Comparison of ENCODE assay signal across 29 cellular contexts in genomic region chr7:134478707-134479106, GRCh38. TPM values are rescaled to one million over a fixed set of nuclear protein-coding genes. Genes with fewer than 3 reads are reported as not detected.
DNase-seq lines count a peak whose midpoint lies in the region; ATAC-seq and TF ChIP-seq lines count a peak whose summit lies in the region.
"Had no signal": no experiment of that assay in that cellular context is flagged by ENCODE, and none has a peak within 500 bp of the region (broad histone marks: within the 10 kb centered on the region; RNA-seq: fewer than 3 reads in every experiment).

No MANE protein-coding gene starts in this region.

- H3K4me1 ChIP-seq in SK-N-SH (ENCODE audit: control insufficient read depth in 1 of 2, insufficient read depth in 2 of 2, low read depth in 1 of 2, low read length in 1 of 2) (peaks cover 0 to 7% of the 10 kb centered on the region in 2 experiments; a peak in 2 of 4 replicates), RWPE2 (ENCODE audit: insufficient read depth, poor library complexity, severe bottlenecking) (peaks cover 23% of the 10 kb centered on the region), thoracic aorta (ENCODE audit: control insufficient read depth in 1 of 2, low read depth in 2 of 2) (peaks cover 6 to 11% of the 10 kb centered on the region in 2 donors), SJCRH30 (peaks cover 13% of the 10 kb centered on the region), mesendoderm (ENCODE audit: control insufficient read depth, low read depth, low read length) (no peaks in the 10 kb centered on the region)

- H2BK5ac ChIP-seq in mesendoderm (ENCODE audit: low read length) = no peak overlapping the region

- TF ChIP-seq RAD21 in SK-N-SH (IDR thresholded peaks at IDR 0.05; ENCODE audit: low read length) = no peak; the same call in 1 of the 2 replicates

- ATAC-seq in SK-N-SH treated with all-trans-retinoic acid at 6 μM for 48 hours = no peak
- ATAC-seq in RWPE2 (ENCODE audit: low read depth) = no peak
- ATAC-seq in thoracic aorta (ENCODE audit: insufficient number of reproducible peaks, low FRiP score, low read depth) = peak; percentile 11
- ATAC-seq: activated CD4-positive, alpha-beta T cell treated with anti-CD3 and anti-CD28 coated beads for 36 hours; esophagus mucosa; psoas muscle; stimulated activated effector memory CD8-positive, alpha-beta T cell treated with anti-CD3 and anti-CD28 coated beads, Interleukin-12 subunit alpha, Interleukin-12 subunit beta, amount 100 ng/mL, for 72 hours had no signal

- H3K4ac ChIP-seq in mesendoderm (ENCODE audit: low read depth, low read length) = no peak overlapping the region

- no peak overlapping the region for H2BK120ac ChIP-seq in mesendoderm (ENCODE audit: low read depth, low read length)

- TF ChIP-seq EP300 in SK-N-SH (IDR thresholded peaks at IDR 0.05; ENCODE audit: borderline replicate concordance in 1 of 2, low read depth in 1 of 2, low read length in 1 of 2) = no peak

- no peak overlapping the region for H4K5ac ChIP-seq in mesendoderm (ENCODE audit: low read length)

- no peak overlapping the region for H3K9ac ChIP-seq in SK-N-SH
- no peak overlapping the region for H3K9ac ChIP-seq in mesendoderm (ENCODE audit: low read length)

- H3K79me2 ChIP-seq in SK-N-SH (ENCODE audit: insufficient read depth) (no peaks in the 10 kb centered on the region), mesendoderm (ENCODE audit: control insufficient read depth, insufficient read depth, low read length) (no peaks in the 10 kb centered on the region)

- H4K8ac ChIP-seq in mesendoderm (ENCODE audit: low read depth, low read length) = no peak overlapping the region

- no peaks in the 10 kb centered on the region for H3K79me1 ChIP-seq in mesendoderm (ENCODE audit: low read length)

- H3K18ac ChIP-seq in mesendoderm (ENCODE audit: low read length) = no peak overlapping the region

- H3K27me3 ChIP-seq in SK-N-SH (ENCODE audit: insufficient read depth) = no peaks in the 10 kb centered on the region
- H3K27me3 ChIP-seq in RWPE2 (ENCODE audit: insufficient read depth, poor library complexity, severe bottlenecking) = no peaks in the 10 kb centered on the region
- no peaks in the 10 kb centered on the region for H3K27me3 ChIP-seq in thoracic aorta (replicated peaks; ENCODE audit: insufficient read depth)
- H3K27me3 ChIP-seq in SJCRH30 = no peaks in the 10 kb centered on the region
- no peaks in the 10 kb centered on the region for H3K27me3 ChIP-seq in mesendoderm (ENCODE audit: insufficient read depth, low read length, poor library complexity)
- H3K27me3 ChIP-seq: SJSA1, tibial artery had no signal

- H3K9me2 ChIP-seq in SK-N-SH = no peaks in the 10 kb centered on the region

- H3K4me3 ChIP-seq in SK-N-SH (ENCODE audit: low read depth in 2 of 2, low read length in 1 of 2) (no peak overlapping the region), RWPE2 (ENCODE audit: severe bottlenecking) (no peak overlapping the region), thoracic aorta (no peak overlapping the region), SJCRH30 (no peak overlapping the region), mesendoderm (ENCODE audit: low read length) (no peak overlapping the region)
- H3K4me3 ChIP-seq: psoas muscle, SJSA1, tibial artery had no signal

- DNase-seq in SK-N-SH (no peak), RWPE2 (ENCODE audit: low spot score) (no peak), fibroblast of gingiva (ENCODE audit: low read depth) (peak; percentile 17), thoracic aorta (ENCODE audit: low spot score) (no peak), SJCRH30 (no peak), mesendoderm (no peak)
- DNase-seq in activated CD8-positive, alpha-beta memory T cell treated with anti-CD3 and anti-CD28 coated beads, Interleukin-2, amount 50 U/mL, for 4 hours = no peak
- DNase-seq: activated CD4-positive, alpha-beta T cell treated with anti-CD3 and anti-CD28 coated beads for 36 hours; activated CD8-positive, alpha-beta memory T cell treated with anti-CD3 and anti-CD28 coated beads, Interleukin-2, amount 50 U/mL, for 48 hours; activated naive CD4-positive, alpha-beta T cell; aorta; CD4-positive, alpha-beta T cell; cortex of kidney; DMS53; islet precursor cell; Kasumi-1; NCI-H1694; NCI-H446 treated with DMSO at 0.1 percent for 48 hours; psoas muscle; stimulated activated CD4-positive, alpha-beta T cell treated with anti-CD3 and anti-CD28 coated beads, Interleukin-12 subunit alpha, Interleukin-12 subunit beta, amount 100 ng/mL, for 4 hours; T1000; tibial artery had no signal

- TF ChIP-seq CTCF in SK-N-SH (IDR thresholded peaks at IDR 0.05) (peak; percentile 27; the same call in 1 of the 2 replicates), RWPE2 (IDR thresholded peaks at IDR 0.05; ENCODE audit: poor library complexity, severe bottlenecking) (peak; percentile 31), thoracic aorta (IDR thresholded peaks at IDR 0.05) (no peak)

- H4K20me1 ChIP-seq in SK-N-SH (ENCODE audit: insufficient read depth) = no peaks in the 10 kb centered on the region

- peaks cover 5% of the 10 kb centered on the region for H3F3A ChIP-seq in SK-N-SH (replicated peaks; ENCODE audit: insufficient read depth)

- H3K9me3 ChIP-seq in SK-N-SH (no peaks in the 10 kb centered on the region), RWPE2 (ENCODE audit: severe bottlenecking) (no peaks in the 10 kb centered on the region), thoracic aorta (no peaks in the 10 kb centered on the region), SJCRH30 (replicated peaks) (0 out of 2 replicates have a peak, but pooled peaks cover 3% of the 10 kb centered on the region)
- H3K9me3 ChIP-seq: psoas muscle, SJSA1, tibial artery had no signal

- no peak overlapping the region for H2AFZ ChIP-seq in SK-N-SH (ENCODE audit: low read depth)

- H3K56ac ChIP-seq in mesendoderm (ENCODE audit: low read length) = no peak overlapping the region

- H3K36me3 ChIP-seq in SK-N-SH (replicated peaks in 1 of 2; ENCODE audit: control insufficient read depth in 1 of 2, insufficient read depth in 2 of 2, low read length in 1 of 2) = no peaks in the 10 kb centered on the region
- H3K36me3 ChIP-seq in RWPE2 (ENCODE audit: low read depth) = no peaks in the 10 kb centered on the region
- no peaks in the 10 kb centered on the region for H3K36me3 ChIP-seq in thoracic aorta
- H3K36me3 ChIP-seq in SJCRH30 = no peaks in the 10 kb centered on the region
- no peaks in the 10 kb centered on the region for H3K36me3 ChIP-seq in mesendoderm (ENCODE audit: control insufficient read depth, insufficient read depth, low read length)
- H3K36me3 ChIP-seq: SJSA1, tibial artery had no signal

- H2AK5ac ChIP-seq in mesendoderm (ENCODE audit: low read length) = no peak overlapping the region

- H3K4me2 ChIP-seq in SK-N-SH (no peak overlapping the region), mesendoderm (ENCODE audit: low read length) (no peak overlapping the region)

- CTCF ChIA-PET in SK-N-SH (lab: Yijun Ruan, JAX) = interaction anchor here (0.9 to 8.4 kb wide), 7 partner anchors 9 to 69 kb away, joined by 3 to 50 read pairs (median 7); partner anchors contain the start of gene AKR1B1

- no peak overlapping the region for H3K23ac ChIP-seq in mesendoderm (ENCODE audit: low read length)

- no peak overlapping the region for H2BK15ac ChIP-seq in mesendoderm (replicated peaks; ENCODE audit: low read depth)

- H3K27ac ChIP-seq in SK-N-SH (ENCODE audit: low read depth in 2 of 2, low read length in 1 of 2) (no peak overlapping the region), RWPE2 (ENCODE audit: poor library complexity, severe bottlenecking) (no peak overlapping the region), thoracic aorta (no peak overlapping the region), SJCRH30 (no peak overlapping the region), mesendoderm (ENCODE audit: low read depth, low read length) (no peak overlapping the region)
- H3K27ac ChIP-seq: 22Rv1, psoas muscle, SJSA1, tibial artery had no signal

- POLR2A ChIA-PET in SK-N-SH (lab: Yijun Ruan, JAX) = no interaction called here

- WGBS in SK-N-SH (ENCODE audit: low lambda C conversion rate) = 44% methylated on average over 2 of the region's 2 CpGs
- no CpG with 5 or more reads among the region's 2 CpGs for WGBS in mesendoderm (ENCODE audit: extremely low coverage, insufficient coverage, low lambda C conversion rate)

TF ChIP-seq in SK-N-SH, 30 proteins besides CTCF, POLR2A, EP300 and RAD21 (continues in another document):
- no peak for TF ChIP-seq SIN3A (IDR thresholded peaks at IDR 0.05; ENCODE audit: borderline replicate concordance, low read depth, low read length)
- TF ChIP-seq YY1 (IDR thresholded peaks at IDR 0.05; ENCODE audit: low read depth) = no peak
- TF ChIP-seq MEF2A (IDR thresholded peaks at IDR 0.05; ENCODE audit: borderline replicate concordance, low read depth) = no peak
- TF ChIP-seq MAX (IDR thresholded peaks at IDR 0.05; ENCODE audit: low read depth) = no peak
- no peak for TF ChIP-seq TEAD4 (IDR thresholded peaks at IDR 0.05; ENCODE audit: borderline replicate concordance, insufficient read depth)
- no peak for TF ChIP-seq GATA2 (CRISPR knock-in tag; IDR thresholded peaks at IDR 0.05)

TF ChIP-seq in SK-N-SH treated with all-trans-retinoic acid at 6 μM for 48 hours, 23 proteins besides CTCF, POLR2A, EP300 and RAD21 (continues in another document):
- TF ChIP-seq SNAI2 (CRISPR knock-in tag; IDR thresholded peaks at IDR 0.05) (no peak), GLIS3 (CRISPR knock-in tag; IDR thresholded peaks at IDR 0.05) (no peak), CSDC2 (CRISPR knock-in tag; IDR thresholded peaks at IDR 0.05) (no peak)

RNA-seq across cellular contexts. Expression of gene AKR1B1, which starts 19.8 kb away (rescaled TPM):
- 216 and 224 TPM in 2 replicates for polyA plus RNA-seq in SK-N-SH (2012; rRNA removed)
- polyA plus RNA-seq in SK-N-SH (2012; cell fraction: cytosol; rRNA removed) = 154 and 199 TPM in 2 replicates
- polyA plus RNA-seq in SK-N-SH (2012; cell fraction: nucleus; rRNA removed) = 200 and 224 TPM in 2 replicates
- total RNA-seq in thoracic aorta = 100 to 1,000 TPM in 1 of 2 donors, 10 to 100 TPM in 1; 97.4 to 116 TPM
- 141 and 145 TPM in 2 replicates for total RNA-seq in SJCRH30 (2014; rRNA removed; shearing (Covaris generic))
- polyA plus RNA-seq in mesendoderm (2013, experiment 1 of 2) = 132 TPM
- 136 TPM for polyA plus RNA-seq in mesendoderm (2013, experiment 2 of 2)

RNA-seq across cellular contexts. Expression of gene AKR1B10, which starts 48.7 kb away (rescaled TPM):
- 0.10 and 0.16 TPM in 2 replicates for polyA plus RNA-seq in SK-N-SH (2012; rRNA removed)
- polyA plus RNA-seq in SK-N-SH (2012; cell fraction: cytosol; rRNA removed) = 0.09 and 0.12 TPM in 2 replicates
- polyA plus RNA-seq in SK-N-SH (2012; cell fraction: nucleus; rRNA removed) = 0.13 and 0.22 TPM in 2 replicates
- total RNA-seq in thoracic aorta = 1 to 10 TPM; 1.4 to 5.9 TPM
- 0.06 and 0.68 TPM in 2 replicates for total RNA-seq in SJCRH30 (2014; rRNA removed; shearing (Covaris generic))
- polyA plus RNA-seq in mesendoderm (2013, experiment 1 of 2) = not detected
- 0.06 TPM for polyA plus RNA-seq in mesendoderm (2013, experiment 2 of 2)
- total RNA-seq: activated CD4-positive, alpha-beta T cell treated with anti-CD3 and anti-CD28 coated beads for 36 hours; CD4-positive, alpha-beta T cell; H1 had no signal
- polyA plus RNA-seq: neural cell had no signal
